9 cellular contexts compared by ENCODE assay signal in genomic region chr19:29277107-29277506, GRCh38.
A peak's percentile ranks its signal among the peaks of the same experiment; 100 is the strongest.
DNase-seq lines count a peak whose midpoint lies in the region; ATAC-seq and TF ChIP-seq lines count a peak whose summit lies in the region.
"Had no signal": no experiment of that assay in that cellular context is flagged by ENCODE, and none has a peak within 500 bp of the region (broad histone marks: within the 10 kb centered on the region; RNA-seq: fewer than 3 reads in every experiment).

No MANE protein-coding gene starts in this region.

- no peaks in the 10 kb centered on the region for H3K9me3 ChIP-seq in Peyer's patch
- H3K9me3 ChIP-seq: SJSA1 had no signal

- no peaks in the 10 kb centered on the region for H3K36me3 ChIP-seq in Peyer's patch
- H3K36me3 ChIP-seq: SJSA1 had no signal

- H3K36me3 Mint-ChIP-seq in activated naive CD4-positive, alpha-beta T cell treated with anti-CD3 and anti-CD28 coated beads, Interleukin-2, amount 50 U/mL, for 24 hours: no peaks in the 10 kb centered on the region

- no peaks in the 10 kb centered on the region for H3K9me3 Mint-ChIP-seq in activated naive CD4-positive, alpha-beta T cell treated with anti-CD3 and anti-CD28 coated beads, Interleukin-2, amount 50 U/mL, for 24 hours

- no peak overlapping the region for H3K27ac ChIP-seq in Peyer's patch
- H3K27ac ChIP-seq: SJSA1 had no signal

- peaks cover 11% of the 10 kb centered on the region for H3K27me3 Mint-ChIP-seq in activated naive CD4-positive, alpha-beta T cell treated with anti-CD3 and anti-CD28 coated beads, Interleukin-2, amount 50 U/mL, for 24 hours

- no peak for TF ChIP-seq CTCF in Peyer's patch (IDR thresholded peaks at IDR 0.05)

- DNase-seq in Peyer's patch (peak in 2 of 3 donors; percentile 25 to 59), dermis blood vessel endothelial cell (no peak), NCI-H146 treated with DMSO at 0.1 percent for 48 hours (lab: John Stamatoyannopoulos, UW; ENCODE audit: unreplicated experiment) (no peak), anterior cingulate cortex (lab: John Stamatoyannopoulos, UW) (no peak)
- peak; percentile 6 to 8 for DNase-seq in stimulated activated CD4-positive, alpha-beta T cell treated with anti-CD3 and anti-CD28 coated beads, Interleukin-1b, Interleukin-23, amount 100 ng/mL, for 4 hours (ENCODE audit: low read depth in 2 of 2)

- no peaks in the 10 kb centered on the region for H3K27me3 ChIP-seq in Peyer's patch
- H3K27me3 ChIP-seq: SJSA1 had no signal

- H3K4me3 Mint-ChIP-seq in activated naive CD4-positive, alpha-beta T cell treated with anti-CD3 and anti-CD28 coated beads, Interleukin-2, amount 50 U/mL, for 24 hours: peak overlapping the region; percentile 42

- H3K4me3 ChIP-seq in Peyer's patch: no peak overlapping the region
- H3K4me3 ChIP-seq: SJSA1 had no signal

- no peaks in the 10 kb centered on the region for H3K4me1 ChIP-seq in Peyer's patch
- H3K4me1 ChIP-seq: SJSA1 had no signal

- no peak overlapping the region for H3K27ac Mint-ChIP-seq in activated naive CD4-positive, alpha-beta T cell treated with anti-CD3 and anti-CD28 coated beads, Interleukin-2, amount 50 U/mL, for 24 hours

- ATAC-seq in GM18868 (IDR thresholded peaks at IDR 0.05; ENCODE audit: unreplicated experiment) (peak; percentile 99), HG02943 (IDR thresholded peaks at IDR 0.05; ENCODE audit: low read depth, unreplicated experiment) (peak; percentile 88)

- no peak for TF ChIP-seq POLR2A in Peyer's patch (IDR thresholded peaks at IDR 0.05)

- H3K4me1 Mint-ChIP-seq in activated naive CD4-positive, alpha-beta T cell treated with anti-CD3 and anti-CD28 coated beads, Interleukin-2, amount 50 U/mL, for 24 hours: peaks cover 12% of the 10 kb centered on the region

Comparison
In these comparisons a context has a peak if more than half of its experiments do, and no peak if none do; other contexts are left out.
1. DNase-seq: peak in Peyer's patch (2 of 3) and stimulated activated CD4-positive, alpha-beta T cell treated with anti-CD3 and anti-CD28 coated beads, Interleukin-1b, Interleukin-23, amount 100 ng/mL, for 4 hours (2 of 2); none in dermis blood vessel endothelial cell (single experiment), NCI-H146 treated with DMSO at 0.1 percent for 48 hours (single experiment) and anterior cingulate cortex (0 of 58).